ENCODE assay signal across 8 cellular contexts in the genomic region with DNA sequence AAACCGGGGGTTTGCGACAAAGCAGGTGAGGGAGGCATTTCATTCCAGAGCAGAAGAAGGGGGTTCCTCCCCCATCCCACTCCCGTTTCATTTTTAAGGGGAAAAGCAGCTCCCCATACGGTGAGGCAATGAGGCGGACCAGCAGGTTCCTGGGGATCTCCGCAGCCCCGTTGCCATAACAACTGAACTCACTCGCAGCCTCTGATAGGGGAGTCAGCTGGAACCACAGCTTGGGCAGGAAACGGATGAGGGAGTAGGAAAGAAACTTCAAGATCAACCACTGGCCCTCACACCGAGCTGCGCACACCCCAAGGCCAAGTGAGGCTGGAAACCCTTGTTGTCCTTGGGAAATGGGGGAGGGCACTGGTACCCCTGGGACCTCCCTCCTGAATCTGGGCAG.
DNase-seq lines count a peak whose midpoint lies in the region; ATAC-seq and TF ChIP-seq lines count a peak whose summit lies in the region.
"Not testable (repeated sequence)": the region's sequence is repeated elsewhere in the genome, so short reads cannot be mapped to it uniquely, and the experiment has no call there.

No MANE protein-coding gene starts in this region.

- peak; percentile 52 to 86 (median 69) for DNase-seq in CD4-positive, CD25-positive, alpha-beta regulatory T cell
- DNase-seq in NOMO-1 treated with dmso at 0.1 percent for 144 hours (lab: John Stamatoyannopoulos, UW; ENCODE audit: unreplicated experiment) (peak; percentile 27), cerebellum (ENCODE audit: low spot score) (peak; percentile 43), right lobe of liver (peak in 2 of 3 donors; percentile 23 to 53)
- peak; percentile 91 for DNase-seq in activated CD8-positive, alpha-beta T cell treated with anti-CD3 and anti-CD28 coated beads, Interleukin-2, amount 10 ng/mL, durations not matched to agents 7 days and 5 days
- DNase-seq in stimulated activated CD8-positive, alpha-beta memory T cell treated with anti-CD3 and anti-CD28 coated beads, Interleukin-15, amount 100 ng/mL, for 1 hour (ENCODE audit: low read depth) = peak; percentile 43

- H3K27ac ChIP-seq in CD4-positive, CD25-positive, alpha-beta regulatory T cell (ENCODE audit: insufficient read depth, low read length, poor library complexity, severe bottlenecking); right lobe of liver: not testable (repeated sequence)

- TF ChIP-seq POLR2A in right lobe of liver (IDR thresholded peaks at IDR 0.05) = not testable (repeated sequence)

- peaks cover 0 to 10% (median 3%) of the 10 kb centered on the region in 4 donors for H3K4me1 Mint-ChIP-seq in CD4-positive, CD25-positive, alpha-beta regulatory T cell
- peaks cover 21% of the 10 kb centered on the region for H3K4me1 Mint-ChIP-seq in activated CD8-positive, alpha-beta T cell treated with anti-CD3 and anti-CD28 coated beads, Interleukin-2, amount 10 ng/mL, durations not matched to agents 7 days and 5 days (ENCODE audit: low read depth)

- H3K27ac Mint-ChIP-seq in CD4-positive, CD25-positive, alpha-beta regulatory T cell = peak overlapping the region in 2 of 3 donors; percentile 69 to 91
- peak overlapping the region; percentile 92 for H3K27ac Mint-ChIP-seq in activated CD8-positive, alpha-beta T cell treated with anti-CD3 and anti-CD28 coated beads, Interleukin-2, amount 10 ng/mL, durations not matched to agents 7 days and 5 days

- not testable (repeated sequence) for H3K9me3 Mint-ChIP-seq in CD4-positive, CD25-positive, alpha-beta regulatory T cell; activated CD8-positive, alpha-beta T cell treated with anti-CD3 and anti-CD28 coated beads, Interleukin-2, amount 10 ng/mL, durations not matched to agents 7 days and 5 days (ENCODE audit: insufficient read depth)

- H3K27me3 Mint-ChIP-seq in CD4-positive, CD25-positive, alpha-beta regulatory T cell; activated CD8-positive, alpha-beta T cell treated with anti-CD3 and anti-CD28 coated beads, Interleukin-2, amount 10 ng/mL, durations not matched to agents 7 days and 5 days (ENCODE audit: low read depth): not testable (repeated sequence)

- peak overlapping the region; percentile 65 to 78 (median 74) for H3K4me3 Mint-ChIP-seq in CD4-positive, CD25-positive, alpha-beta regulatory T cell
- H3K4me3 Mint-ChIP-seq in activated CD8-positive, alpha-beta T cell treated with anti-CD3 and anti-CD28 coated beads, Interleukin-2, amount 10 ng/mL, durations not matched to agents 7 days and 5 days = peak overlapping the region; percentile 70

- not testable (repeated sequence) for H3K27me3 ChIP-seq in CD4-positive, CD25-positive, alpha-beta regulatory T cell (ENCODE audit: control insufficient read depth, insufficient read depth, low read length); right lobe of liver

- peak overlapping the region; percentile 26 for H3K4me3 ChIP-seq in CD4-positive, CD25-positive, alpha-beta regulatory T cell (ENCODE audit: low read depth, low read length)
- not testable (repeated sequence) for H3K4me3 ChIP-seq in right lobe of liver

- not testable (repeated sequence) for H3K36me3 ChIP-seq in CD4-positive, CD25-positive, alpha-beta regulatory T cell (ENCODE audit: control insufficient read depth, insufficient read depth, low read length); right lobe of liver

- not testable (repeated sequence) for H3K4me1 ChIP-seq in CD4-positive, CD25-positive, alpha-beta regulatory T cell (ENCODE audit: control insufficient read depth, insufficient read depth, low read length, poor library complexity, severe bottlenecking); right lobe of liver

- H3K36me3 Mint-ChIP-seq in CD4-positive, CD25-positive, alpha-beta regulatory T cell; activated CD8-positive, alpha-beta T cell treated with anti-CD3 and anti-CD28 coated beads, Interleukin-2, amount 10 ng/mL, durations not matched to agents 7 days and 5 days (ENCODE audit: low read depth): not testable (repeated sequence)

- intact Hi-C loops in right lobe of liver (cut with DNase I) = not testable (repeated sequence)

- POLR2A ChIA-PET in activated CD8-positive, alpha-beta T cell treated with anti-CD3 and anti-CD28 coated beads, Interleukin-2, amount 10 ng/mL, durations not matched to agents 7 days and 5 days (lab: Charles Lee) = interaction anchor here (1.4 kb wide), 1 partner anchor 47 kb away, joined by 4 read pairs; no protein-coding TSS in a partner anchor

- TF ChIP-seq CTCF in right lobe of liver (IDR thresholded peaks at IDR 0.05) = not testable (repeated sequence)

- ATAC-seq in CD4-positive, CD25-positive, alpha-beta regulatory T cell (ENCODE audit: low read depth in 2 of 2) = peak; percentile 82 to 83
- ATAC-seq in GM19452 (IDR thresholded peaks at IDR 0.05; ENCODE audit: unreplicated experiment) = peak; percentile 82
- ATAC-seq in HG03354 (IDR thresholded peaks at IDR 0.05; ENCODE audit: poor library complexity, severe bottlenecking, unreplicated experiment) = peak; percentile 88
- peak; percentile 96 for ATAC-seq in activated CD8-positive, alpha-beta T cell treated with anti-CD3 and anti-CD28 coated beads, Interleukin-2, amount 10 ng/mL, durations not matched to agents 7 days and 5 days
- ATAC-seq in right lobe of liver = peak; percentile 58 to 75 (median 64)

- not testable (repeated sequence) for H3K9me3 ChIP-seq in CD4-positive, CD25-positive, alpha-beta regulatory T cell (ENCODE audit: control insufficient read depth in 2 of 2, low read length in 2 of 2); right lobe of liver

- CTCF ChIA-PET in activated CD8-positive, alpha-beta T cell treated with anti-CD3 and anti-CD28 coated beads, Interleukin-2, amount 10 ng/mL, durations not matched to agents 7 days and 5 days (lab: Charles Lee) = not testable (repeated sequence)

- WGBS in right lobe of liver (ENCODE audit: insufficient coverage, low coverage, low lambda C conversion rate, missing lambda C conversion rate) = 0% methylated on average over 8 of the region's 11 CpGs

Comparison
In these comparisons a context has a peak if more than half of its experiments do, and no peak if none do; other contexts are left out.
1. DNase-seq: peak in every context shown above with its lines; median percentile 91 in activated CD8-positive, alpha-beta T cell treated with anti-CD3 and anti-CD28 coated beads, Interleukin-2, amount 10 ng/mL, durations not matched to agents 7 days and 5 days; 69 in CD4-positive, CD25-positive, alpha-beta regulatory T cell; 43 in cerebellum; 43 in stimulated activated CD8-positive, alpha-beta memory T cell treated with anti-CD3 and anti-CD28 coated beads, Interleukin-15, amount 100 ng/mL, for 1 hour; 38 in right lobe of liver; 27 in NOMO-1 treated with dmso at 0.1 percent for 144 hours.